ENCODE assay signal across 16 cellular contexts in the genomic region with DNA sequence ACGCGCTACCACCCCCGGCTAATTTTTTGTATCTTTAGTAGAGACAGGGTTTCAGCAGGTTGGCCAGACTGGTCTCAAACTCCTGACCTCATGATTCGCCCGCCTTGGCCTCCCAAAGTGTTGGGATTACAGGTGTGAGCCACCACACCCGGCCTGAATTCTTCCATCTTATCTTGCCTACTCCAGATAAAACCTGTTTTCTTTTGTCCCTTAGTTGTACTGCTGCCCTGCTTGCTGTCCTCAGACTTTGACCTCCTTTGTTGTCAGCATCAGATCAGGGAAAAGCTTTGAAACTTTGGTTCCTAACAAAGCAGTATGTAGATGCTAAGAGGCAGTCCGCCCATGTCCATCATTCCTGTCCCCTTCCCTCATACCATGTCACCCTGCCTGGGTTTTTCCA. TPM values are rescaled to one million over a fixed set of nuclear protein-coding genes. Genes with fewer than 3 reads are reported as not detected.
DNase-seq lines count a peak whose midpoint lies in the region; ATAC-seq and TF ChIP-seq lines count a peak whose summit lies in the region.
"Had no signal": no experiment of that assay in that cellular context is flagged by ENCODE, and none has a peak within 500 bp of the region (broad histone marks: within the 10 kb centered on the region; RNA-seq: fewer than 3 reads in every experiment).

No MANE protein-coding gene starts in this region.

- H3K27ac ChIP-seq in skeletal muscle tissue (ENCODE audit: low read depth, low read length) = peak overlapping the region; percentile 58

- H3K36me3 Mint-ChIP-seq in T-helper 17 cell (ENCODE audit: low read depth) = peaks cover 12% of the 10 kb centered on the region
- peaks cover 23% of the 10 kb centered on the region for H3K36me3 Mint-ChIP-seq in chondrocyte (ENCODE audit: low read depth)
- peaks cover 28% of the 10 kb centered on the region for H3K36me3 Mint-ChIP-seq in mesothelial cell of epicardium

- H3K9me3 Mint-ChIP-seq in chondrocyte (ENCODE audit: low read depth) = no peaks in the 10 kb centered on the region
- H3K9me3 Mint-ChIP-seq in mesothelial cell of epicardium = no peaks in the 10 kb centered on the region

- peaks cover 22 to 26% (median 25%) of the 10 kb centered on the region in 3 donors for H3K4me1 ChIP-seq in skeletal muscle tissue (ENCODE audit: control insufficient read depth in 3 of 3, insufficient read depth in 3 of 3, low read length in 3 of 3)

- TF ChIP-seq CTCF in chondrocyte (IDR thresholded peaks at IDR 0.05) (no peak), mesothelial cell of epicardium (IDR thresholded peaks at IDR 0.05; ENCODE audit: unreplicated experiment) (no peak)

- H3K9me3 ChIP-seq in T-helper 17 cell (ENCODE audit: control insufficient read depth, low read length, poor library complexity, severe bottlenecking) (no peaks in the 10 kb centered on the region), skeletal muscle tissue (ENCODE audit: control insufficient read depth in 3 of 3, low read length in 3 of 3) (no peaks in the 10 kb centered on the region)

- ATAC-seq in T-helper 17 cell = no peak

- no peak for DNase-seq in T-helper 17 cell
- DNase-seq in chondrocyte (ENCODE audit: low spot score) = no peak
- no peak for DNase-seq in mesothelial cell of epicardium (ENCODE audit: low spot score in 2 of 2, unreplicated experiment in 2 of 2)
- DNase-seq in NCI-H2107 treated with DMSO at 0.1 percent for 48 hours (lab: John Stamatoyannopoulos, UW; ENCODE audit: unreplicated experiment) = no peak
- no peak for DNase-seq in activated effector memory CD4-positive, alpha-beta T cell treated with anti-CD3 and anti-CD28 coated beads, Interleukin-2, amount 50 U/mL, for 16 hours
- DNase-seq in GM19238 (ENCODE audit: insufficient read length, low spot score) = no peak
- DNase-seq: ACHN, COR-L47, EL, NCI-H1092, NCI-H1694, NCI-H2107, SHP77 had no signal

- peaks cover 18 to 33% (median 29%) of the 10 kb centered on the region in 3 donors for H3K36me3 ChIP-seq in skeletal muscle tissue (ENCODE audit: control insufficient read depth in 3 of 3, insufficient read depth in 3 of 3, low read length in 3 of 3)

- H3K27me3 ChIP-seq in skeletal muscle tissue (ENCODE audit: control insufficient read depth in 3 of 3, insufficient read depth in 3 of 3, low read length in 3 of 3) = no peaks in the 10 kb centered on the region

- H3K4me1 Mint-ChIP-seq in T-helper 17 cell (peaks cover 8% of the 10 kb centered on the region), chondrocyte (ENCODE audit: low read depth) (peaks cover 21% of the 10 kb centered on the region), mesothelial cell of epicardium (peaks cover 56% of the 10 kb centered on the region)

- H3K27me3 Mint-ChIP-seq in T-helper 17 cell = no peaks in the 10 kb centered on the region
- no peaks in the 10 kb centered on the region for H3K27me3 Mint-ChIP-seq in chondrocyte (ENCODE audit: low read depth)
- no peaks in the 10 kb centered on the region for H3K27me3 Mint-ChIP-seq in mesothelial cell of epicardium (ENCODE audit: low read depth)

- peak overlapping the region; percentile 68 for H3K27ac Mint-ChIP-seq in T-helper 17 cell
- peak overlapping the region; percentile 38 for H3K27ac Mint-ChIP-seq in chondrocyte (ENCODE audit: unreplicated experiment)
- H3K27ac Mint-ChIP-seq in mesothelial cell of epicardium = peak overlapping the region; percentile 75

- no peak overlapping the region for H3K4me3 ChIP-seq in skeletal muscle tissue (ENCODE audit: low read length in 3 of 3)

- no peak overlapping the region for H3K4me3 Mint-ChIP-seq in T-helper 17 cell
- H3K4me3 Mint-ChIP-seq in chondrocyte (ENCODE audit: unreplicated experiment) = no peak overlapping the region
- no peak overlapping the region for H3K4me3 Mint-ChIP-seq in mesothelial cell of epicardium

- no peak overlapping the region for H3K9ac ChIP-seq in skeletal muscle tissue (ENCODE audit: low read depth in 1 of 3, low read length in 3 of 3)

RNA-seq across cellular contexts. Expression of a gene that starts 15.9 kb away (rescaled TPM):
- total RNA-seq in T-helper 17 cell = 10 to 100 TPM; 58.6 to 63.3 TPM
- 101 to 119 TPM (median 108 TPM) in 3 replicates for total RNA-seq in chondrocyte
- 137 to 145 TPM (median 143 TPM) in 3 replicates for total RNA-seq in mesothelial cell of epicardium
- total RNA-seq in skeletal muscle tissue = 62.6 TPM

RNA-seq across cellular contexts. Expression of a gene that starts 23.4 kb away (rescaled TPM):
- total RNA-seq in T-helper 17 cell = under 1 TPM; 0.57 to 0.99 TPM
- total RNA-seq in chondrocyte = not detected in 3 replicates
- 0.18 to 0.32 TPM (median 0.24 TPM) in 3 replicates for total RNA-seq in mesothelial cell of epicardium
- not detected for total RNA-seq in skeletal muscle tissue
- total RNA-seq: H1, MCF 10A had no signal

RNA-seq across cellular contexts. Expression of a gene that starts 40.0 kb away (rescaled TPM):
- total RNA-seq in T-helper 17 cell (10 to 100 TPM in 1 of 2 donors, 1 to 10 TPM in 1; 2.5 to 26.4 TPM), chondrocyte (not detected in 3 replicates), mesothelial cell of epicardium (0.45 to 0.75 TPM (median 0.47 TPM) in 3 replicates), skeletal muscle tissue (5.2 TPM)

RNA-seq across cellular contexts. Expression of a gene that starts 43.7 kb away (rescaled TPM):
- 1 to 10 TPM; 3.4 to 5.7 TPM for total RNA-seq in T-helper 17 cell
- 5.5 to 6.8 TPM (median 6.4 TPM) in 3 replicates for total RNA-seq in chondrocyte
- total RNA-seq in mesothelial cell of epicardium = 30.5 to 35.4 TPM (median 34.2 TPM) in 3 replicates
- total RNA-seq in skeletal muscle tissue = 3.7 TPM
